8 cellular contexts compared by ENCODE assay signal in the genomic region with DNA sequence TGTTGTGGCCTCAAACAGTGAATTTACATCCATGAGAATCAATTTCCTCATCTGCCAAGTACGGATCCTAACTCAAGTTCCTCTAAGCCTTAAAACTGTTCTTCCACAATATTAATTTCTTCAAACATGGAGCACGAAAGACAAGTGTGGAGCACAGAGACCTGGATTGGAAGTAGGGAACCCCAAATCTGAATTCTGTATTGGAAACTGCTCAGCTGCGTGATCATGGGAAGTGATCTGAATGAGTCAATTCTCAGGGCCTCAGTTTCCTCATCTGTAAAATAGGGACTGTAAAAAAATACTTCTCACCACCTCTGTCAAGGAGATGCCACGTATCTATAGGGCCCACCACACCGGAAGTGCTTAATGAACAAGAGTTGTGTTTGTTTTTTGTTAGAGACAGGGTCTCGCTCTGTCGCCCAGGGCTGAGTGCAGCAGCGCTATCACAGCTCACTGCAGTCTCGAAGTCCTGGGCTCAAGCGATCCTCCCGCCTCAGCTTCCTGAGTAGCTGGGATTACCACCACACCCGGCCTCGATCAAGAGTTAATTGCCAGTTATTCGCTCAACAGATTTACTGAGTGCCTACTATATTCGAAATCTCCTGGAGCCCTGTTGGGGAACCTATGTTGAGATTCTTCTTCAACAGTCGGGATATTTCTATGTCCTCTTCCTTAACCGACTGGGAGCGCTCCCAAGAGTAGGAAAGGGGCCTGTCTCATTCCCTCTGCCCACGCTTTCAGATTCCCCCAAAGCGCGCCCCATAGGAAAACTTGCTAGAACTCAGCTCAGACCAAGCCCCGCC. TPM values are rescaled to one million over a fixed set of nuclear protein-coding genes. Genes with fewer than 3 reads are reported as not detected.
DNase-seq lines count a peak whose midpoint lies in the region; ATAC-seq and TF ChIP-seq lines count a peak whose summit lies in the region.

No MANE protein-coding gene starts in this region.

- peaks cover 16 to 30% (median 23%) of the 10 kb centered on the region in 4 donors for H3K4me1 Mint-ChIP-seq in naive thymus-derived CD8-positive, alpha-beta T cell

- H3K36me3 Mint-ChIP-seq in naive thymus-derived CD8-positive, alpha-beta T cell, result peaks cover 0 to 17% (median 0%) of the 10 kb centered on the region in 3 donors

- POLR2A ChIA-PET in BJ (lab: Charles Lee), result interaction anchor here (0.5 to 1.3 kb wide), 5 partner anchors 9 to 156 kb away, joined by 3 to 16 read pairs (median 7); partner anchors contain the start of genes BLVRB and SERTAD1
- POLR2A ChIA-PET in naive thymus-derived CD8-positive, alpha-beta T cell (lab: Charles Lee), result interaction anchor here (1.2 to 5.8 kb wide), 10 partner anchors 9 to 163 kb away, joined by 3 to 73 read pairs (median 17); partner anchors contain the start of genes AKT2, BLVRB, C19orf47 and PLD3

- ATAC-seq in naive thymus-derived CD8-positive, alpha-beta T cell, result no peak
- no peak for ATAC-seq in HG03342 (IDR thresholded peaks at IDR 0.05; ENCODE audit: unreplicated experiment)

- CTCF ChIA-PET in BJ (lab: Yijun Ruan, JAX), result interaction anchor here (0.7 to 2.4 kb wide), 6 partner anchors 18 to 192 kb away, joined by 3 to 11 read pairs (median 4); no protein-coding TSS in a partner anchor

- peak overlapping the region; percentile 46 for H3K4me3 ChIP-seq in BJ (ENCODE audit: low read depth, low read length)

- H3K9me3 Mint-ChIP-seq in naive thymus-derived CD8-positive, alpha-beta T cell, result no peaks in the 10 kb centered on the region

- H3K9me3 ChIP-seq in KOPT-K1 (ENCODE audit: insufficient read depth, low read length, poor library complexity, severe bottlenecking), result no peaks in the 10 kb centered on the region

- peak overlapping the region; percentile 85 to 99 (median 96) for H3K27ac Mint-ChIP-seq in naive thymus-derived CD8-positive, alpha-beta T cell

- no peaks in the 10 kb centered on the region for H3K27me3 ChIP-seq in BJ (ENCODE audit: control insufficient read depth, insufficient read depth, low read length)

- H3K27me3 Mint-ChIP-seq in naive thymus-derived CD8-positive, alpha-beta T cell, result no peaks in the 10 kb centered on the region

- H3K36me3 ChIP-seq in BJ (ENCODE audit: control insufficient read depth, insufficient read depth, low read length), result peaks cover 13% of the 10 kb centered on the region
- peaks cover 17% of the 10 kb centered on the region for H3K36me3 ChIP-seq in KOPT-K1 (ENCODE audit: insufficient read depth, low read length)

- DNase-seq in BJ (ENCODE audit: low read depth), result no peak
- peak in 1 of 10 donors; percentile 24 for DNase-seq in naive thymus-derived CD8-positive, alpha-beta T cell
- DNase-seq in OCI-M2 (lab: John Stamatoyannopoulos, UW; ENCODE audit: unreplicated experiment), result no peak
- DNase-seq in stimulated activated CD4-positive, alpha-beta T cell treated with anti-CD3 and anti-CD28 coated beads, Interleukin-4, amount 100 ng/mL, for 4 hours, result no peak
- DNase-seq in occipital lobe (lab: John Stamatoyannopoulos, UW), result no peak

- H3K4me3 Mint-ChIP-seq in naive thymus-derived CD8-positive, alpha-beta T cell, result peak overlapping the region; percentile 95 to 100 (median 99)

- H3K27ac ChIP-seq in KOPT-K1 (ENCODE audit: low read depth, low read length, poor library complexity, severe bottlenecking) (peak overlapping the region; percentile 63), cingulate gyrus (ENCODE audit: low read depth, low read length) (peak overlapping the region; percentile 72)

- no peak for TF ChIP-seq CTCF in BJ (IDR thresholded peaks at IDR 0.05; ENCODE audit: insufficient read depth, low read depth, low read length)

RNA-seq across cellular contexts. Expression of gene SERTAD3, which starts 1.6 kb away (rescaled TPM):
- polyA plus RNA-seq in BJ (2011; rRNA removed), result 20.1 and 22.3 TPM in 2 replicates
- polyA minus RNA-seq in BJ (2011; rRNA and poly(A)+ RNA removed), result 29.3 and 42.9 TPM in 2 replicates
- 10 to 100 TPM in 1 of 2 experiments, 1 to 10 TPM in 1; 9.5 to 10.6 TPM for total RNA-seq in naive thymus-derived CD8-positive, alpha-beta T cell
- polyA plus RNA-seq in naive thymus-derived CD8-positive, alpha-beta T cell, result 1 to 10 TPM; 2.3 to 9.2 (median 2.9) TPM
- total RNA-seq in occipital lobe, result 9.8 TPM

RNA-seq across cellular contexts. Expression of gene SERTAD1, which starts 16.7 kb away (rescaled TPM):
- 14.5 and 21.9 TPM in 2 replicates for polyA plus RNA-seq in BJ (2011; rRNA removed)
- 3.5 and 4.2 TPM in 2 replicates for polyA minus RNA-seq in BJ (2011; rRNA and poly(A)+ RNA removed)
- 1 to 10 TPM; 6.2 to 8.1 TPM for total RNA-seq in naive thymus-derived CD8-positive, alpha-beta T cell
- polyA plus RNA-seq in naive thymus-derived CD8-positive, alpha-beta T cell, result 10 to 100 TPM in 1 of 3 donors, 1 to 10 TPM in 2; 2.6 to 10.4 (median 3.5) TPM
- 2.8 TPM for total RNA-seq in occipital lobe

RNA-seq across cellular contexts. Expression of gene BLVRB, which starts 23.0 kb away (rescaled TPM):
- polyA plus RNA-seq in BJ (2011; rRNA removed), result 41.5 and 71.4 TPM in 2 replicates
- polyA minus RNA-seq in BJ (2011; rRNA and poly(A)+ RNA removed), result 16.2 and 26.7 TPM in 2 replicates
- total RNA-seq in naive thymus-derived CD8-positive, alpha-beta T cell, result 10 to 100 TPM; 11.8 to 12.8 TPM
- polyA plus RNA-seq in naive thymus-derived CD8-positive, alpha-beta T cell, result 10 to 100 TPM; 17.3 to 27.8 (median 22.6) TPM
- 16.5 TPM for total RNA-seq in occipital lobe

RNA-seq across cellular contexts. Expression of gene SPTBN4, which starts 24.3 kb away (rescaled TPM):
- polyA plus RNA-seq in BJ (2011; rRNA removed), result 0.29 and 0.93 TPM in 2 replicates
- 0.10 and 0.43 TPM in 2 replicates for polyA minus RNA-seq in BJ (2011; rRNA and poly(A)+ RNA removed)
- under 1 TPM; 0.47 to 0.62 TPM for total RNA-seq in naive thymus-derived CD8-positive, alpha-beta T cell
- polyA plus RNA-seq in naive thymus-derived CD8-positive, alpha-beta T cell, result under 1 TPM in 1 of 3 donors, not detected in 2; 0.13 TPM
- total RNA-seq in occipital lobe, result 27.5 TPM

RNA-seq across cellular contexts. Expression of gene PRX, which starts 29.4 kb away (rescaled TPM):
- polyA plus RNA-seq in BJ (2011; rRNA removed), result 1.9 and 2.4 TPM in 2 replicates
- 1.0 and 1.3 TPM in 2 replicates for polyA minus RNA-seq in BJ (2011; rRNA and poly(A)+ RNA removed)
- total RNA-seq in naive thymus-derived CD8-positive, alpha-beta T cell, result 1 to 10 TPM; 3.8 to 4.0 TPM
- under 1 TPM; 0.39 to 0.49 (median 0.44) TPM for polyA plus RNA-seq in naive thymus-derived CD8-positive, alpha-beta T cell
- 2.5 TPM for total RNA-seq in occipital lobe
